Comparison of ENCODE assay signal across 8 cellular contexts in genomic region chr1:40627987-40628902, GRCh38. TPM values are rescaled to one million over a fixed set of nuclear protein-coding genes. Genes with fewer than 3 reads are reported as not detected.
DNase-seq lines count a peak whose midpoint lies in the region; ATAC-seq, FAIRE-seq and TF ChIP-seq lines count a peak whose summit lies in the region.

No MANE protein-coding gene starts in this region.

- ATAC-seq in GM19324 (IDR thresholded peaks at IDR 0.05; ENCODE audit: low FRiP score, unreplicated experiment), result peak; percentile 54
- ATAC-seq in HG03354 (IDR thresholded peaks at IDR 0.05; ENCODE audit: poor library complexity, severe bottlenecking, unreplicated experiment), result peak; percentile 65

- no peak overlapping the region for H3K4me3 ChIP-seq in epithelial cell of esophagus (ENCODE audit: low read length)
- H3K4me3 ChIP-seq in BE2C (ENCODE audit: low read depth, low read length), result no peak overlapping the region

- no peaks in the 10 kb centered on the region for H3K9me3 ChIP-seq in BE2C

- H3K36me3 ChIP-seq in BE2C, result peaks cover 44% of the 10 kb centered on the region

- DNase-seq in GM12892 (ENCODE audit: insufficient read length), result peak; percentile 38
- DNase-seq in epithelial cell of esophagus (ENCODE audit: low read depth), result peak; percentile 65
- DNase-seq in BE2C, result no peak
- no peak for DNase-seq in DMS 273 treated with DMSO at 0.1 percent for 48 hours (lab: John Stamatoyannopoulos, UW)
- DNase-seq in nucleus accumbens (lab: John Stamatoyannopoulos, UW), result no peak
- no peak for DNase-seq in OCI-M2 (lab: John Stamatoyannopoulos, UW; ENCODE audit: unreplicated experiment)

- peak; percentile 83 for FAIRE-seq in GM12892 (lab: Jason Lieb, UNC)

- TF ChIP-seq CTCF in epithelial cell of esophagus (IDR thresholded peaks at IDR 0.05; ENCODE audit: insufficient read depth, low read depth, low read length, missing control alignments) (no peak), BE2C (IDR thresholded peaks at IDR 0.05; ENCODE audit: low read depth, low read length) (no peak)

- TF ChIP-seq POLR2A in GM12892 (IDR thresholded peaks at IDR 0.05; ENCODE audit: low read depth, low read length), result no peak

- H3K27me3 ChIP-seq in BE2C, result no peaks in the 10 kb centered on the region

- peaks cover 3% of the 10 kb centered on the region; the same call in 1 of the 2 replicates for H3K4me1 ChIP-seq in BE2C

RNA-seq across cellular contexts. Expression of gene RIMS3, which starts 37.2 kb away (rescaled TPM):
- polyA plus RNA-seq in GM12892 (2012; ENCODE audit: missing spikeins), result 0.21 TPM
- polyA plus RNA-seq in BE2C (2012; ENCODE audit: insufficient read depth, insufficient read length, low read depth), result 47.8 TPM

Comparison
In these comparisons a context has a peak if more than half of its experiments do, and no peak if none do; other contexts are left out.
1. DNase-seq: peak in GM12892 (single experiment) and epithelial cell of esophagus (single experiment); none in BE2C (single experiment), DMS 273 treated with DMSO at 0.1 percent for 48 hours (single experiment), nucleus accumbens (0 of 56) and OCI-M2 (single experiment).